In the genomic region with DNA sequence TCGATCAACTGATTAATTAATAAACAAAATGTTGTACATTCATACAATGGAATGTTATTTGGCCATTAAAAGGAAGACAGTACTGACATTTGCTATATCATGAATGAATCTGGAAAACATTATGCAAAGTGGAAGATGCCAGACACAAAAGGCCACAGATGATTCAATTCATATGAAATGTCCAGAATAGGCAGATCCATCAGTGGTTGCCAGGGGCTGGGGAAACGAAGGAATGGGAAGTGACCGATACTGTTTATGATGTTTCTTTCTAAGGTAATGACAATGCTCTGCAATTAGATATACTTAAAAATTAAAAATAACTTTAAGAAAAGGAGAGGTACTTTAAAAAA, we compare ENCODE assay signal across 2 cellular contexts.
TF ChIP-seq lines count a peak whose summit lies in the region.

No MANE protein-coding gene starts in this region.

TF ChIP-seq in SK-N-SH, 30 proteins besides CTCF, POLR2A, EP300 and RAD21:
- TF ChIP-seq FOXM1 (IDR thresholded peaks at IDR 0.05; ENCODE audit: low read depth), result no peak
- peak; percentile 21; the same call in 1 of the 2 replicates for TF ChIP-seq JUND (IDR thresholded peaks at IDR 0.05)
- no peak for TF ChIP-seq SMC3 (IDR thresholded peaks at IDR 0.05; ENCODE audit: low read depth, low read length)
- TF ChIP-seq, protein P1, sequence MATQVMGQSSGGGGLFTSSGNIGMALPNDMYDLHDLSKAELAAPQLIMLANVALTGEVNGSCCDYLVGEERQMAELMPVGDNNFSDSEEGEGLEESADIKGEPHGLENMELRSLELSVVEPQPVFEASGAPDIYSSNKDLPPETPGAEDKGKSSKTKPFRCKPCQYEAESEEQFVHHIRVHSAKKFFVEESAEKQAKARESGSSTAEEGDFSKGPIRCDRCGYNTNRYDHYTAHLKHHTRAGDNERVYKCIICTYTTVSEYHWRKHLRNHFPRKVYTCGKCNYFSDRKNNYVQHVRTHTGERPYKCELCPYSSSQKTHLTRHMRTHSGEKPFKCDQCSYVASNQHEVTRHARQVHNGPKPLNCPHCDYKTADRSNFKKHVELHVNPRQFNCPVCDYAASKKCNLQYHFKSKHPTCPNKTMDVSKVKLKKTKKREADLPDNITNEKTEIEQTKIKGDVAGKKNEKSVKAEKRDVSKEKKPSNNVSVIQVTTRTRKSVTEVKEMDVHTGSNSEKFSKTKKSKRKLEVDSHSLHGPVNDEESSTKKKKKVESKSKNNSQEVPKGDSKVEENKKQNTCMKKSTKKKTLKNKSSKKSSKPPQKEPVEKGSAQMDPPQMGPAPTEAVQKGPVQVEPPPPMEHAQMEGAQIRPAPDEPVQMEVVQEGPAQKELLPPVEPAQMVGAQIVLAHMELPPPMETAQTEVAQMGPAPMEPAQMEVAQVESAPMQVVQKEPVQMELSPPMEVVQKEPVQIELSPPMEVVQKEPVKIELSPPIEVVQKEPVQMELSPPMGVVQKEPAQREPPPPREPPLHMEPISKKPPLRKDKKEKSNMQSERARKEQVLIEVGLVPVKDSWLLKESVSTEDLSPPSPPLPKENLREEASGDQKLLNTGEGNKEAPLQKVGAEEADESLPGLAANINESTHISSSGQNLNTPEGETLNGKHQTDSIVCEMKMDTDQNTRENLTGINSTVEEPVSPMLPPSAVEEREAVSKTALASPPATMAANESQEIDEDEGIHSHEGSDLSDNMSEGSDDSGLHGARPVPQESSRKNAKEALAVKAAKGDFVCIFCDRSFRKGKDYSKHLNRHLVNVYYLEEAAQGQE (IDR thresholded peaks at IDR 0.05; ENCODE audit: low read depth, low read length), result no peak
- TF ChIP-seq EZH2phosphoT487 (IDR thresholded peaks at IDR 0.05; ENCODE audit: borderline replicate concordance, low read depth), result no peak
- TF ChIP-seq MXI1 (IDR thresholded peaks at IDR 0.05; ENCODE audit: low read depth, low read length), result no peak
- peak; percentile 26; the same call in 1 of the 2 replicates for TF ChIP-seq RFX5 (IDR thresholded peaks at IDR 0.05; ENCODE audit: low read length)
- peak; percentile 15; the same call in 1 of the 2 replicates for TF ChIP-seq RCOR1 (IDR thresholded peaks at IDR 0.05; ENCODE audit: low read length)
- TF ChIP-seq TCF12 (IDR thresholded peaks at IDR 0.05), result peak; percentile 81
- TF ChIP-seq, protein P2, sequence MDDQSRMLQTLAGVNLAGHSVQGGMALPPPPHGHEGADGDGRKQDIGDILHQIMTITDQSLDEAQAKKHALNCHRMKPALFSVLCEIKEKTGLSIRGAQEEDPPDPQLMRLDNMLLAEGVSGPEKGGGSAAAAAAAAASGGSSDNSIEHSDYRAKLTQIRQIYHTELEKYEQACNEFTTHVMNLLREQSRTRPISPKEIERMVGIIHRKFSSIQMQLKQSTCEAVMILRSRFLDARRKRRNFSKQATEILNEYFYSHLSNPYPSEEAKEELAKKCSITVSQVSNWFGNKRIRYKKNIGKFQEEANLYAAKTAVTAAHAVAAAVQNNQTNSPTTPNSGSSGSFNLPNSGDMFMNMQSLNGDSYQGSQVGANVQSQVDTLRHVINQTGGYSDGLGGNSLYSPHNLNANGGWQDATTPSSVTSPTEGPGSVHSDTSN (IDR thresholded peaks at IDR 0.05), result peak; percentile 35; the same call in 1 of the 2 replicates
- no peak for TF ChIP-seq ELF1 (IDR thresholded peaks at IDR 0.05)
- no peak for TF ChIP-seq TAF1 (IDR thresholded peaks at IDR 0.05; ENCODE audit: borderline replicate concordance, low read depth, low read length)

TF ChIP-seq in HepG2, 621 proteins besides CTCF, POLR2A, EP300 and RAD21:
- no peak for TF ChIP-seq ZNF10 (CRISPR knock-in tag; IDR thresholded peaks at IDR 0.05; ENCODE audit: borderline replicate concordance, low read depth)
- TF ChIP-seq, protein P3, sequence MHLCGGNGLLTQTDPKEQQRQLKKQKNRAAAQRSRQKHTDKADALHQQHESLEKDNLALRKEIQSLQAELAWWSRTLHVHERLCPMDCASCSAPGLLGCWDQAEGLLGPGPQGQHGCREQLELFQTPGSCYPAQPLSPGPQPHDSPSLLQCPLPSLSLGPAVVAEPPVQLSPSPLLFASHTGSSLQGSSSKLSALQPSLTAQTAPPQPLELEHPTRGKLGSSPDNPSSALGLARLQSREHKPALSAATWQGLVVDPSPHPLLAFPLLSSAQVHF (CRISPR knock-in tag; IDR thresholded peaks at IDR 0.05), result no peak
- no peak for TF ChIP-seq ZXDC (CRISPR knock-in tag; IDR thresholded peaks at IDR 0.05)
- TF ChIP-seq KDM4B (CRISPR knock-in tag; IDR thresholded peaks at IDR 0.05), result no peak
- no peak for TF ChIP-seq LBX2 (CRISPR knock-in tag; IDR thresholded peaks at IDR 0.05; ENCODE audit: borderline replicate concordance)
- no peak for TF ChIP-seq PRPF4 (IDR thresholded peaks at IDR 0.05; ENCODE audit: low read depth, low read length, poor library complexity, severe bottlenecking)
- no peak for TF ChIP-seq NCOR1 (IDR thresholded peaks at IDR 0.05; ENCODE audit: borderline replicate concordance, low read length)
- TF ChIP-seq ZNF337 (CRISPR knock-in tag; IDR thresholded peaks at IDR 0.05; ENCODE audit: borderline replicate concordance, low read depth), result no peak
- TF ChIP-seq PAF1 (CRISPR knock-in tag; IDR thresholded peaks at IDR 0.05), result no peak
- TF ChIP-seq SCMH1 (CRISPR knock-in tag; IDR thresholded peaks at IDR 0.05; ENCODE audit: borderline replicate concordance), result no peak
- no peak for TF ChIP-seq SNRNP70 (IDR thresholded peaks at IDR 0.05; ENCODE audit: low read depth, low read length)
- TF ChIP-seq ATAD3A (CRISPR knock-in tag; IDR thresholded peaks at IDR 0.05), result no peak
